ENCODE assay signal across 16 cellular contexts in the genomic region with DNA sequence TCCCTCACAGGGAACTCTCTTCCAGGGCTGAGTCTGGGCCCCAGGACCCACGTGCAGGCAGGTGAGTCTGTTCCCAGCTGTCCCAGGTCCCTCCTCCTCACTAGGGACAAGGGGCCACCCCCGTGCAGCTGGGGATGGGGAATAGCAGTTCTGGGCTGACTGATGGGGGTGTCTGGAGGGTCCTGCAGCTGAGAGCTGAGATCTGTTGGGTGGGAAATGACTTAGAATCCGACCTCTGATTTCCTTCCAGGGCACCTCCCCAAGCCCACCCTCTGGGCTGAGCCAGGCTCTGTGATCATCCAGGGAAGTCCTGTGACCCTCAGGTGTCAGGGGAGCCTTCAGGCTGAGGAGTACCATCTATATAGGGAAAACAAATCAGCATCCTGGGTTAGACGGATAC. TPM values are rescaled to one million over a fixed set of nuclear protein-coding genes. Genes with fewer than 3 reads are reported as not detected.
DNase-seq lines count a peak whose midpoint lies in the region; ATAC-seq lines count a peak whose summit lies in the region.
"Had no signal": no experiment of that assay in that cellular context is flagged by ENCODE, and none has a peak within 500 bp of the region (broad histone marks: within the 10 kb centered on the region; RNA-seq: fewer than 3 reads in every experiment).

No MANE protein-coding gene starts in this region.

- H3K9me3 Mint-ChIP-seq in IgD-negative memory B cell (peaks cover 0 to 2% (median under 1%) of the 10 kb centered on the region in 3 donors), naive B cell (peaks cover 0 to 1% (median 0%) of the 10 kb centered on the region in 7 donors)
- no peaks in the 10 kb centered on the region for H3K9me3 Mint-ChIP-seq in dendritic cell treated with granulocyte-macrophage colony-stimulating factor and Interleukin-4, amounts not matched to agents 40 ng/mL and 50 ng/mL, for 4 days

- H3K36me3 Mint-ChIP-seq in IgD-negative memory B cell, result no peaks in the 10 kb centered on the region
- peaks cover 31% of the 10 kb centered on the region for H3K36me3 Mint-ChIP-seq in dendritic cell treated with granulocyte-macrophage colony-stimulating factor and Interleukin-4, amounts not matched to agents 40 ng/mL and 50 ng/mL, for 4 days (ENCODE audit: low read depth)
- H3K36me3 Mint-ChIP-seq in naive B cell, result no peaks in the 10 kb centered on the region
- H3K36me3 Mint-ChIP-seq: CD4-positive, alpha-beta memory T cell had no signal

- no peaks in the 10 kb centered on the region for H3K4me1 ChIP-seq in aorta (ENCODE audit: control insufficient read depth in 1 of 2, insufficient read depth in 2 of 2, low read length in 2 of 2)
- H3K4me1 ChIP-seq: Peyer's patch had no signal

- intact Hi-C loops in dendritic cell treated with granulocyte-macrophage colony-stimulating factor and Interleukin-4, amounts not matched to agents 40 ng/mL and 50 ng/mL, for 4 days (cut with micrococcal nuclease), result loop anchor here (5.0 kb wide), 1 partner anchor 33 kb away; no protein-coding TSS in a partner anchor
- intact Hi-C loops in aorta (cut with DNase I), result loop anchor here in 1 of 2 donors (10.0 kb wide), 1 partner anchor 279 kb away; no protein-coding TSS in a partner anchor

- H3K36me3 ChIP-seq in aorta (ENCODE audit: control insufficient read depth in 1 of 2, insufficient read depth in 2 of 2, low read length in 1 of 2), result no peaks in the 10 kb centered on the region
- H3K36me3 ChIP-seq: Peyer's patch had no signal

- no peak overlapping the region for H3K4me3 ChIP-seq in aorta (ENCODE audit: low read length in 2 of 2)
- H3K4me3 ChIP-seq: Peyer's patch had no signal

- H3K27ac Mint-ChIP-seq in IgD-negative memory B cell (peak overlapping the region in 1 of 3 donors; percentile 83), naive B cell (peak overlapping the region in 4 of 6 donors; percentile 54 to 89 (median 73))
- H3K27ac Mint-ChIP-seq in dendritic cell treated with granulocyte-macrophage colony-stimulating factor and Interleukin-4, amounts not matched to agents 40 ng/mL and 50 ng/mL, for 4 days, result peak overlapping the region; percentile 85
- H3K27ac Mint-ChIP-seq: CD4-positive, alpha-beta memory T cell; H9 had no signal

- DNase-seq in naive B cell, result no peak
- no peak for DNase-seq in aorta
- DNase-seq in SKM-1 (lab: John Stamatoyannopoulos, UW; ENCODE audit: unreplicated experiment), result no peak
- DNase-seq: ACHN; Calu3; CD4-positive, alpha-beta memory T cell; H9; NCI-H1417 treated with DMSO at 0.1 percent for 48 hours; NCI-H2029 treated with DMSO at 0.1 percent for 48 hours; NCI-H510A treated with DMSO at 0.1 percent for 48 hours; NCI-H82 had no signal

- 31 to 40% methylated on average over 4 of the region's 4 CpGs for WGBS in aorta, 2 donors

- H3K27me3 ChIP-seq in aorta (ENCODE audit: control insufficient read depth in 1 of 2, insufficient read depth in 2 of 2, low read length in 1 of 2), result no peaks in the 10 kb centered on the region
- H3K27me3 ChIP-seq: Peyer's patch had no signal

- H3K27ac ChIP-seq in aorta (ENCODE audit: low read depth in 1 of 2, low read length in 2 of 2), result no peak overlapping the region

- no peaks in the 10 kb centered on the region for H3K9me3 ChIP-seq in aorta (ENCODE audit: control insufficient read depth, low read length)
- H3K9me3 ChIP-seq: Peyer's patch had no signal

- H3K27me3 Mint-ChIP-seq in IgD-negative memory B cell (peaks cover 17% of the 10 kb centered on the region), naive B cell (peaks cover 0 to 5% (median 0%) of the 10 kb centered on the region in 3 donors)
- no peaks in the 10 kb centered on the region for H3K27me3 Mint-ChIP-seq in dendritic cell treated with granulocyte-macrophage colony-stimulating factor and Interleukin-4, amounts not matched to agents 40 ng/mL and 50 ng/mL, for 4 days

- peak overlapping the region in 3 of 4 donors; percentile 79 to 87 (median 87) for H3K4me3 Mint-ChIP-seq in IgD-negative memory B cell
- H3K4me3 Mint-ChIP-seq in dendritic cell treated with granulocyte-macrophage colony-stimulating factor and Interleukin-4, amounts not matched to agents 40 ng/mL and 50 ng/mL, for 4 days, result peak overlapping the region; percentile 66
- peak overlapping the region in 6 of 8 donors; percentile 79 to 93 (median 87) for H3K4me3 Mint-ChIP-seq in naive B cell
- H3K4me3 Mint-ChIP-seq: CD4-positive, alpha-beta memory T cell; H9 had no signal

- ATAC-seq in naive B cell (ENCODE audit: low read depth in 2 of 2) (no peak), aorta (ENCODE audit: low FRiP score) (peak; percentile 7), HG03196 (IDR thresholded peaks at IDR 0.05; ENCODE audit: unreplicated experiment) (no peak), GM19035 (IDR thresholded peaks at IDR 0.05; ENCODE audit: unreplicated experiment) (no peak)

- H3K4me1 Mint-ChIP-seq in IgD-negative memory B cell (peaks cover 11 to 20% (median 17%) of the 10 kb centered on the region in 3 donors), naive B cell (peaks cover 26 to 34% (median 28%) of the 10 kb centered on the region in 3 donors)
- H3K4me1 Mint-ChIP-seq in dendritic cell treated with granulocyte-macrophage colony-stimulating factor and Interleukin-4, amounts not matched to agents 40 ng/mL and 50 ng/mL, for 4 days (ENCODE audit: low read depth), result peaks cover 72% of the 10 kb centered on the region
- H3K4me1 Mint-ChIP-seq: CD4-positive, alpha-beta memory T cell had no signal

RNA-seq across cellular contexts. Expression of a gene that starts 0.5 kb away (rescaled TPM):
- 0.73 TPM for polyA plus RNA-seq in IgD-negative memory B cell
- 1 to 10 TPM; 1.4 to 9.2 (median 2.9) TPM for polyA plus RNA-seq in naive B cell (ENCODE audit: low read depth in 6 of 6)
- total RNA-seq in aorta, result 1 to 10 TPM; 3.5 to 3.7 TPM
- polyA plus RNA-seq in aorta, result 10 to 100 TPM in 1 of 2 donors, 1 to 10 TPM in 1; 2.3 to 10.1 TPM
- total RNA-seq: Calu3, H9 had no signal
- polyA plus RNA-seq: CD4-positive, alpha-beta memory T cell had no signal

RNA-seq across cellular contexts. Expression of a gene that starts 19.4 kb away (rescaled TPM):
- not detected for polyA plus RNA-seq in IgD-negative memory B cell
- 1 to 10 TPM in 1 of 6 donors, under 1 TPM in 4, not detected in 1; 0.35 to 1.4 (median 0.41) TPM for polyA plus RNA-seq in naive B cell (ENCODE audit: low read depth in 6 of 6)
- 1 to 10 TPM; 1.4 to 2.0 TPM for total RNA-seq in aorta
- under 1 TPM; 0.08 to 0.88 TPM for polyA plus RNA-seq in aorta
- total RNA-seq: Calu3; CD4-positive, alpha-beta memory T cell; H9; Peyer's patch had no signal
- polyA plus RNA-seq: CD4-positive, alpha-beta memory T cell had no signal

RNA-seq across cellular contexts. Expression of a gene that starts 56.2 kb away (rescaled TPM):
- polyA plus RNA-seq in IgD-negative memory B cell (24.8 TPM), naive B cell (ENCODE audit: low read depth in 6 of 6) (10 to 100 TPM; 23.7 to 35.7 (median 27.9) TPM), aorta (1 to 10 TPM in 1 of 2 donors, under 1 TPM in 1; 0.61 to 6.3 TPM)
- total RNA-seq in aorta, result 10 to 100 TPM in 1 of 2 donors, 1 to 10 TPM in 1; 7.7 to 21.3 TPM
- total RNA-seq: Calu3, H9 had no signal
